9 cellular contexts compared by ENCODE assay signal in genomic region chr16:2516391-2517240, GRCh38. TPM values are rescaled to one million over a fixed set of nuclear protein-coding genes. Genes with fewer than 3 reads are reported as not detected.
A peak's percentile ranks its signal among the peaks of the same experiment; 100 is the strongest.
DNase-seq lines count a peak whose midpoint lies in the region; ATAC-seq, FAIRE-seq and TF ChIP-seq lines count a peak whose summit lies in the region.
"Had no signal": no experiment of that assay in that cellular context is flagged by ENCODE, and none has a peak within 500 bp of the region (broad histone marks: within the 10 kb centered on the region; RNA-seq: fewer than 3 reads in every experiment).

No MANE protein-coding gene starts in this region.

- DNase-seq in SK-N-SH = no peak
- no peak for DNase-seq in activated T-helper 2 cell treated with anti-CD3 and anti-CD28 coated beads, Interferon-gamma antibody, Interleukin-2, Interleukin-4, amounts not matched to agents 10 μg/mL and 5 μg/mL and 100 μg/mL, durations not matched to agents 14 hours and 24 hours and 36 hours (ENCODE audit: low spot score)
- no peak for DNase-seq in immature natural killer cell
- peak; percentile 68 to 82 for DNase-seq in suprapubic skin (ENCODE audit: low spot score in 2 of 2)
- DNase-seq in RCC 7860 (ENCODE audit: low spot score) = no peak
- no peak for DNase-seq in T-helper 9 cell
- DNase-seq in NCI-H2196 (lab: John Stamatoyannopoulos, UW; ENCODE audit: unreplicated experiment) = no peak

- H3K36me3 ChIP-seq in SK-N-SH (replicated peaks in 1 of 2; ENCODE audit: control insufficient read depth in 1 of 2, insufficient read depth in 2 of 2, low read length in 1 of 2) (peaks cover 0 to 5% of the 10 kb centered on the region in 2 experiments), suprapubic skin (peaks cover 4% of the 10 kb centered on the region)

- H3K9me3 ChIP-seq in SK-N-SH = no peaks in the 10 kb centered on the region
- H3K9me3 ChIP-seq in suprapubic skin = no peaks in the 10 kb centered on the region

- FAIRE-seq in RCC 7860 (lab: Jason Lieb, UNC) = no peak
- FAIRE-seq: A204.1 had no signal

- TF ChIP-seq CTCF in SK-N-SH (IDR thresholded peaks at IDR 0.05) (no peak), suprapubic skin (IDR thresholded peaks at IDR 0.05) (no peak)

- no peak for ATAC-seq in SK-N-SH treated with all-trans-retinoic acid at 6 μM for 48 hours

- peaks cover 7% of the 10 kb centered on the region for H3F3A ChIP-seq in SK-N-SH (replicated peaks; ENCODE audit: insufficient read depth)

- H3K4me3 ChIP-seq in SK-N-SH (ENCODE audit: low read depth in 2 of 2, low read length in 1 of 2) = 0 out of 4 replicates have a peak overlapping the region, but pooled peaks of 1 of the 2 experiments have one; percentile 39
- peak overlapping the region; percentile 94 for H3K4me3 ChIP-seq in suprapubic skin

- H3K36me3 Mint-ChIP-seq in activated T-helper 2 cell treated with anti-CD3 and anti-CD28 coated beads, Interferon-gamma antibody, Interleukin-2, Interleukin-4, amounts not matched to agents 10 μg/mL and 5 μg/mL and 100 μg/mL, durations not matched to agents 14 hours and 24 hours and 36 hours (ENCODE audit: low read depth) = peaks cover 23% of the 10 kb centered on the region
- peaks cover 0 to 6% (median 0%) of the 10 kb centered on the region in 3 donors for H3K36me3 Mint-ChIP-seq in immature natural killer cell

- peaks cover 45% of the 10 kb centered on the region for H3K4me1 Mint-ChIP-seq in activated T-helper 2 cell treated with anti-CD3 and anti-CD28 coated beads, Interferon-gamma antibody, Interleukin-2, Interleukin-4, amounts not matched to agents 10 μg/mL and 5 μg/mL and 100 μg/mL, durations not matched to agents 14 hours and 24 hours and 36 hours (ENCODE audit: low read depth)
- H3K4me1 Mint-ChIP-seq in immature natural killer cell = peaks cover 75 to 76% of the 10 kb centered on the region in 2 donors

- peak overlapping the region; percentile 95 for H3K4me2 ChIP-seq in SK-N-SH

- POLR2A ChIA-PET in SK-N-SH (lab: Yijun Ruan, JAX) = no interaction called here

- no peaks in the 10 kb centered on the region for H3K27me3 Mint-ChIP-seq in activated T-helper 2 cell treated with anti-CD3 and anti-CD28 coated beads, Interferon-gamma antibody, Interleukin-2, Interleukin-4, amounts not matched to agents 10 μg/mL and 5 μg/mL and 100 μg/mL, durations not matched to agents 14 hours and 24 hours and 36 hours (ENCODE audit: low read depth)
- peaks cover 39 to 62% (median 49%) of the 10 kb centered on the region in 3 donors for H3K27me3 Mint-ChIP-seq in immature natural killer cell (ENCODE audit: low read depth in 3 of 3)

- no peaks in the 10 kb centered on the region for H3K27me3 ChIP-seq in SK-N-SH (ENCODE audit: insufficient read depth)
- H3K27me3 ChIP-seq in suprapubic skin = no peaks in the 10 kb centered on the region

- TF ChIP-seq EP300 in SK-N-SH (IDR thresholded peaks at IDR 0.05; ENCODE audit: borderline replicate concordance in 1 of 2, low read depth in 1 of 2, low read length in 1 of 2) = no peak
- no peak for TF ChIP-seq EP300 in suprapubic skin (IDR thresholded peaks at IDR 0.05)

- peak overlapping the region; percentile 88 for H3K4me3 Mint-ChIP-seq in activated T-helper 2 cell treated with anti-CD3 and anti-CD28 coated beads, Interferon-gamma antibody, Interleukin-2, Interleukin-4, amounts not matched to agents 10 μg/mL and 5 μg/mL and 100 μg/mL, durations not matched to agents 14 hours and 24 hours and 36 hours (ENCODE audit: low read depth)
- H3K4me3 Mint-ChIP-seq in immature natural killer cell = peak overlapping the region; percentile 89 to 94 (median 93)

- no peak overlapping the region for H3K27ac ChIP-seq in SK-N-SH (ENCODE audit: low read depth in 2 of 2, low read length in 1 of 2)
- peak overlapping the region; percentile 99 for H3K27ac ChIP-seq in suprapubic skin

- no peak for TF ChIP-seq POLR2A in suprapubic skin (IDR thresholded peaks at IDR 0.05)

- H3K9me2 ChIP-seq in SK-N-SH = no peaks in the 10 kb centered on the region

- H2AFZ ChIP-seq in SK-N-SH (ENCODE audit: low read depth) = no peak overlapping the region

- TF ChIP-seq RAD21 in SK-N-SH (IDR thresholded peaks at IDR 0.05; ENCODE audit: low read length) = no peak

- peaks cover 50% of the 10 kb centered on the region for H4K20me1 ChIP-seq in SK-N-SH (ENCODE audit: insufficient read depth)

- CTCF ChIA-PET in SK-N-SH (lab: Yijun Ruan, JAX) = interaction anchor here (0.9 kb wide), 1 partner anchor 15 kb away, joined by 3 read pairs; no protein-coding TSS in a partner anchor

- intact Hi-C loops in activated T-helper 2 cell treated with anti-CD3 and anti-CD28 coated beads, Interferon-gamma antibody, Interleukin-2, Interleukin-4, amounts not matched to agents 10 μg/mL and 5 μg/mL and 100 μg/mL, durations not matched to agents 14 hours and 24 hours and 36 hours (cut with micrococcal nuclease) = loop anchor here (10.0 kb wide), 2 partner anchors 252 to 362 kb away; partner anchors contain the start of genes RNPS1 and TRAF7

- H3K4me1 ChIP-seq in SK-N-SH (ENCODE audit: control insufficient read depth in 1 of 2, insufficient read depth in 2 of 2, low read depth in 1 of 2, low read length in 1 of 2) (peaks cover 15 to 42% of the 10 kb centered on the region in 2 experiments; a peak in 3 of 4 replicates), suprapubic skin (peaks cover 82% of the 10 kb centered on the region)

- H3K79me2 ChIP-seq in SK-N-SH (ENCODE audit: insufficient read depth) = peaks cover 69% of the 10 kb centered on the region

- H3K27ac Mint-ChIP-seq in activated T-helper 2 cell treated with anti-CD3 and anti-CD28 coated beads, Interferon-gamma antibody, Interleukin-2, Interleukin-4, amounts not matched to agents 10 μg/mL and 5 μg/mL and 100 μg/mL, durations not matched to agents 14 hours and 24 hours and 36 hours = peak overlapping the region; percentile 82
- peak overlapping the region; percentile 86 to 97 (median 92) for H3K27ac Mint-ChIP-seq in immature natural killer cell

- WGBS in SK-N-SH (ENCODE audit: low lambda C conversion rate) = 83% methylated on average over 10 of the region's 11 CpGs
- 53% methylated on average over 11 of the region's 11 CpGs for WGBS in suprapubic skin

- H3K9me3 Mint-ChIP-seq in activated T-helper 2 cell treated with anti-CD3 and anti-CD28 coated beads, Interferon-gamma antibody, Interleukin-2, Interleukin-4, amounts not matched to agents 10 μg/mL and 5 μg/mL and 100 μg/mL, durations not matched to agents 14 hours and 24 hours and 36 hours = no peaks in the 10 kb centered on the region
- no peaks in the 10 kb centered on the region for H3K9me3 Mint-ChIP-seq in immature natural killer cell

- H3K9ac ChIP-seq in SK-N-SH = no peak overlapping the region

TF ChIP-seq in SK-N-SH, 30 proteins besides CTCF, POLR2A, EP300 and RAD21 (continues in another document):
- TF ChIP-seq MXI1 (IDR thresholded peaks at IDR 0.05; ENCODE audit: low read depth, low read length) (no peak), RCOR1 (IDR thresholded peaks at IDR 0.05; ENCODE audit: low read length) (no peak), MEF2A (IDR thresholded peaks at IDR 0.05; ENCODE audit: borderline replicate concordance, low read depth) (no peak)

RNA-seq across cellular contexts. Expression of gene ATP6V0C, which starts 2.9 kb away (rescaled TPM):
- 30.2 and 80.1 TPM in 2 replicates for polyA plus RNA-seq in SK-N-SH (2012; rRNA removed)
- 61.1 and 88.7 TPM in 2 replicates for polyA plus RNA-seq in SK-N-SH (2012; cell fraction: cytosol; rRNA removed)
- 73.3 and 99.4 TPM in 2 replicates for polyA plus RNA-seq in SK-N-SH (2012; cell fraction: nucleus; rRNA removed)
- total RNA-seq in activated T-helper 2 cell treated with anti-CD3 and anti-CD28 coated beads, Interferon-gamma antibody, Interleukin-2, Interleukin-4, amounts not matched to agents 10 μg/mL and 5 μg/mL and 100 μg/mL, durations not matched to agents 14 hours and 24 hours and 36 hours = 114 and 119 TPM in 2 replicates
- polyA plus RNA-seq in immature natural killer cell = 100 to 1,000 TPM in 1 of 3 donors, 10 to 100 TPM in 2; 70.9 to 116 (median 90.8) TPM
- total RNA-seq in suprapubic skin = 100 to 1,000 TPM; 103 to 147 (median 120) TPM

RNA-seq across cellular contexts. Expression of gene AMDHD2, which starts 3.6 kb away (rescaled TPM):
- 38.1 and 50.7 TPM in 2 replicates for polyA plus RNA-seq in SK-N-SH (2012; rRNA removed)
- 10.0 and 16.0 TPM in 2 replicates for polyA plus RNA-seq in SK-N-SH (2012; cell fraction: cytosol; rRNA removed)
- 250 and 312 TPM in 2 replicates for polyA plus RNA-seq in SK-N-SH (2012; cell fraction: nucleus; rRNA removed)
- 29.3 and 30.1 TPM in 2 replicates for total RNA-seq in activated T-helper 2 cell treated with anti-CD3 and anti-CD28 coated beads, Interferon-gamma antibody, Interleukin-2, Interleukin-4, amounts not matched to agents 10 μg/mL and 5 μg/mL and 100 μg/mL, durations not matched to agents 14 hours and 24 hours and 36 hours
- polyA plus RNA-seq in immature natural killer cell = 10 to 100 TPM; 13.7 to 18.6 (median 13.9) TPM
- total RNA-seq in suprapubic skin = 10 to 100 TPM; 27.0 to 42.7 (median 38.0) TPM

RNA-seq across cellular contexts. Expression of gene CEMP1, which starts 14.6 kb away (rescaled TPM):
- polyA plus RNA-seq in SK-N-SH (2012; rRNA removed) (not detected in 2 replicates), immature natural killer cell (1 to 10 TPM in 2 of 3 donors, under 1 TPM in 1; 0.90 to 3.0 (median 3.0) TPM)
- not detected in 2 replicates for polyA plus RNA-seq in SK-N-SH (2012; cell fraction: cytosol; rRNA removed)
- polyA plus RNA-seq in SK-N-SH (2012; cell fraction: nucleus; rRNA removed) = 0.12 TPM in 1 of 2 replicates, not detected in the other
- 0.25 TPM in 1 of 2 replicates, not detected in the other for total RNA-seq in activated T-helper 2 cell treated with anti-CD3 and anti-CD28 coated beads, Interferon-gamma antibody, Interleukin-2, Interleukin-4, amounts not matched to agents 10 μg/mL and 5 μg/mL and 100 μg/mL, durations not matched to agents 14 hours and 24 hours and 36 hours
- 1 to 10 TPM in 2 of 4 donors, under 1 TPM in 1, not detected in 1; 0.34 to 3.9 (median 3.5) TPM for total RNA-seq in suprapubic skin

RNA-seq across cellular contexts. Expression of gene PDPK1, which starts 21.2 kb away (rescaled TPM):
- 22.0 and 33.4 TPM in 2 replicates for polyA plus RNA-seq in SK-N-SH (2012; rRNA removed)
- polyA plus RNA-seq in SK-N-SH (2012; cell fraction: cytosol; rRNA removed) = 18.8 and 27.2 TPM in 2 replicates
- polyA plus RNA-seq in SK-N-SH (2012; cell fraction: nucleus; rRNA removed) = 33.6 and 52.5 TPM in 2 replicates
- 45.7 and 48.5 TPM in 2 replicates for total RNA-seq in activated T-helper 2 cell treated with anti-CD3 and anti-CD28 coated beads, Interferon-gamma antibody, Interleukin-2, Interleukin-4, amounts not matched to agents 10 μg/mL and 5 μg/mL and 100 μg/mL, durations not matched to agents 14 hours and 24 hours and 36 hours
- 10 to 100 TPM; 26.3 to 48.8 (median 27.1) TPM for polyA plus RNA-seq in immature natural killer cell
- 10 to 100 TPM; 31.6 to 49.8 (median 47.8) TPM for total RNA-seq in suprapubic skin

RNA-seq across cellular contexts. Expression of gene TBC1D24, which starts 41.7 kb away (rescaled TPM):
- polyA plus RNA-seq in SK-N-SH (2012; rRNA removed) (5.6 and 6.7 TPM in 2 replicates), immature natural killer cell (1 to 10 TPM; 1.1 to 4.5 (median 2.4) TPM)
- 2.7 and 3.9 TPM in 2 replicates for polyA plus RNA-seq in SK-N-SH (2012; cell fraction: cytosol; rRNA removed)
- polyA plus RNA-seq in SK-N-SH (2012; cell fraction: nucleus; rRNA removed) = 18.3 and 20.6 TPM in 2 replicates
- total RNA-seq in activated T-helper 2 cell treated with anti-CD3 and anti-CD28 coated beads, Interferon-gamma antibody, Interleukin-2, Interleukin-4, amounts not matched to agents 10 μg/mL and 5 μg/mL and 100 μg/mL, durations not matched to agents 14 hours and 24 hours and 36 hours = 19.6 and 21.4 TPM in 2 replicates
- 10 to 100 TPM; 10.8 to 23.6 (median 16.5) TPM for total RNA-seq in suprapubic skin

Comparison
In these comparisons a context has a peak if more than half of its experiments do, and no peak if none do; other contexts are left out.
1. DNase-seq: peak in suprapubic skin (2 of 2); none in SK-N-SH (single experiment), activated T-helper 2 cell treated with anti-CD3 and anti-CD28 coated beads, Interferon-gamma antibody, Interleukin-2, Interleukin-4, amounts not matched to agents 10 μg/mL and 5 μg/mL and 100 μg/mL, durations not matched to agents 14 hours and 24 hours and 36 hours (single experiment), immature natural killer cell (0 of 3), RCC 7860 (single experiment), T-helper 9 cell (single experiment) and NCI-H2196 (single experiment).